In the genomic region with DNA sequence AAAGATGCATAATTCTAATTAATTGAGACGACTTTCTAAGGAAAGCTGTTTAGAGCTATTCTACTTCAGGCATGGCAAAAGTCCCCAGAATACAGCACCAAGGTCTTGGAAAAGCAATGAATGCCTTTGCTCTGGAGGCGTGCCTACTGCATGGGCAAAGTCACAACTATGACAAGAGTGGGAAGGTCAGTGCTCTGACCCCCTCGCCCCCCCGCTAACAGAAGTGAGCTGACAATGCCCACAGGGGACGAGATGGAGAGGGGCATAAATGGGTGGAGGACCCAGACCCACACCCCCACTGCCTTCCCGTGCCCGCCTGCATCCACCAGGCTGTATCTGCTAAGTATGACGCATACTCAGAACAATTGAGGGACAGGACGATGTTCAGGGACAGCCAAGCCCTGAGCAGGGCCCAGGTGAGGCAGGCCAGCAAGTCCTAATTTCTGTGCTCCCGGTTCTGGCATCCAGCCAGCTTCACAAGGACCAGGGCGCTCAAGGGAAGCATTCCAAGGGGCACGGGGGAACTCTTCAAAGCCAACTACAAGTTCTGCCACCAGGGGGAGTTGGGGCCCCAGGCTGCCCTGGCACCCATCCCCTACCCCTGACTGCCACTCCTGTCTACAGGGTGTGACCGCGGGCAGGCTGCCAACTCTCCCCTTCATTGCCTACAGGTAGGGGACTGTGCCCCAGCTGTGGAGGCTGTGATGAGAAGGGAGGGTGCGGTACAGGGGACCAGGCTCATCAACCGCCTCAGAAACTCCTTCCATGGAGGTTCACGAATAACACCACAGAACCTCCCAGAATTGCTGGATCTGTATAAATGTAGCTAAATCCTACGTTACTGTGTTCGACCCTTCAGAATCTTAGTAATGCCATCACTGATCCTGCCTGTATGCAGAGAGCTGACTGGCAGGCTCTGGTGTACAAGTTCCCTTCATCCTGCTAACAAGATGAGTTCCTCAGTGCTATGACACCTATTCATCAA, we compare ENCODE assay signal across 1 cellular context.
TF ChIP-seq lines count a peak whose summit lies in the region.

No MANE protein-coding gene starts in this region.

TF ChIP-seq in HepG2, 621 proteins besides CTCF, POLR2A, EP300 and RAD21 (continues in another document):
- TF ChIP-seq IRF2 (CRISPR knock-in tag; IDR thresholded peaks at IDR 0.05) (0 out of 2 replicates have a peak, but pooled peaks have one; percentile 23), XRCC5 (optimal IDR thresholded peaks at IDR 0.05; ENCODE audit: low read length) (peak; percentile 81), NFKB2 (CRISPR knock-in tag; IDR thresholded peaks at IDR 0.05; ENCODE audit: borderline replicate concordance) (0 out of 2 replicates have a peak, but pooled peaks have one; percentile 46), ZFP36 (IDR thresholded peaks at IDR 0.05; ENCODE audit: borderline replicate concordance, low read depth, low read length, partially characterized antibody) (no peak), ARHGAP35 (CRISPR knock-in tag; IDR thresholded peaks at IDR 0.05; ENCODE audit: borderline replicate concordance) (no peak), MAFG (CRISPR knock-in tag; IDR thresholded peaks at IDR 0.05) (no peak), CENPX (CRISPR knock-in tag; IDR thresholded peaks at IDR 0.05) (no peak), NR2F6 (IDR thresholded peaks at IDR 0.05) (no peak), NR2F6 (CRISPR knock-in tag; IDR thresholded peaks at IDR 0.05) (no peak), FOXA3 (CRISPR knock-in tag; IDR thresholded peaks at IDR 0.05) (0 out of 2 replicates have a peak, but pooled peaks have one; percentile 14), ZNF430 (CRISPR knock-in tag; IDR thresholded peaks at IDR 0.05) (no peak), SMARCC2 (IDR thresholded peaks at IDR 0.05) (no peak), SMC3 (IDR thresholded peaks at IDR 0.05; ENCODE audit: low read length) (peak; percentile 56), ZNF205 (CRISPR knock-in tag; IDR thresholded peaks at IDR 0.05) (0 out of 2 replicates have a peak, but pooled peaks have one; percentile 18), AGO1 (IDR thresholded peaks at IDR 0.05; ENCODE audit: low read depth, low read length, poor library complexity, severe bottlenecking) (no peak), ZNF501 (CRISPR knock-in tag; IDR thresholded peaks at IDR 0.05) (no peak), MXI1 (IDR thresholded peaks at IDR 0.05; ENCODE audit: borderline replicate concordance, low read depth, low read length) (peak; percentile 20; the same call in 1 of the 3 replicates), TGIF2 (CRISPR knock-in tag; IDR thresholded peaks at IDR 0.05) (no peak), ZNF75D (CRISPR knock-in tag; IDR thresholded peaks at IDR 0.05; ENCODE audit: borderline replicate concordance) (no peak), ZFX (CRISPR knock-in tag; IDR thresholded peaks at IDR 0.05; ENCODE audit: low read depth) (peak; percentile 13; the same call in 1 of the 2 replicates), STAG1 (CRISPR knock-in tag; IDR thresholded peaks at IDR 0.05) (peak; percentile 70), ZNF350 (CRISPR knock-in tag; IDR thresholded peaks at IDR 0.05; ENCODE audit: borderline replicate concordance, low read depth) (no peak), ZSCAN12 (CRISPR knock-in tag; IDR thresholded peaks at IDR 0.05) (no peak), NFIB (CRISPR knock-in tag; IDR thresholded peaks at IDR 0.05; ENCODE audit: borderline replicate concordance) (no peak), ZNF225 (CRISPR knock-in tag; IDR thresholded peaks at IDR 0.05) (no peak)
- TF ChIP-seq, protein P1, sequence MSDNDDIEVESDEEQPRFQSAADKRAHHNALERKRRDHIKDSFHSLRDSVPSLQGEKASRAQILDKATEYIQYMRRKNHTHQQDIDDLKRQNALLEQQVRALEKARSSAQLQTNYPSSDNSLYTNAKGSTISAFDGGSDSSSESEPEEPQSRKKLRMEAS (IDR thresholded peaks at IDR 0.05), result no peak
- TF ChIP-seq, protein P2, sequence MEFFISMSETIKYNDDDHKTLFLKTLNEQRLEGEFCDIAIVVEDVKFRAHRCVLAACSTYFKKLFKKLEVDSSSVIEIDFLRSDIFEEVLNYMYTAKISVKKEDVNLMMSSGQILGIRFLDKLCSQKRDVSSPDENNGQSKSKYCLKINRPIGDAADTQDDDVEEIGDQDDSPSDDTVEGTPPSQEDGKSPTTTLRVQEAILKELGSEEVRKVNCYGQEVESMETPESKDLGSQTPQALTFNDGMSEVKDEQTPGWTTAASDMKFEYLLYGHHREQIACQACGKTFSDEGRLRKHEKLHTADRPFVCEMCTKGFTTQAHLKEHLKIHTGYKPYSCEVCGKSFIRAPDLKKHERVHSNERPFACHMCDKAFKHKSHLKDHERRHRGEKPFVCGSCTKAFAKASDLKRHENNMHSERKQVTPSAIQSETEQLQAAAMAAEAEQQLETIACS (CRISPR knock-in tag; IDR thresholded peaks at IDR 0.05), result no peak
- TF ChIP-seq, protein P3, sequence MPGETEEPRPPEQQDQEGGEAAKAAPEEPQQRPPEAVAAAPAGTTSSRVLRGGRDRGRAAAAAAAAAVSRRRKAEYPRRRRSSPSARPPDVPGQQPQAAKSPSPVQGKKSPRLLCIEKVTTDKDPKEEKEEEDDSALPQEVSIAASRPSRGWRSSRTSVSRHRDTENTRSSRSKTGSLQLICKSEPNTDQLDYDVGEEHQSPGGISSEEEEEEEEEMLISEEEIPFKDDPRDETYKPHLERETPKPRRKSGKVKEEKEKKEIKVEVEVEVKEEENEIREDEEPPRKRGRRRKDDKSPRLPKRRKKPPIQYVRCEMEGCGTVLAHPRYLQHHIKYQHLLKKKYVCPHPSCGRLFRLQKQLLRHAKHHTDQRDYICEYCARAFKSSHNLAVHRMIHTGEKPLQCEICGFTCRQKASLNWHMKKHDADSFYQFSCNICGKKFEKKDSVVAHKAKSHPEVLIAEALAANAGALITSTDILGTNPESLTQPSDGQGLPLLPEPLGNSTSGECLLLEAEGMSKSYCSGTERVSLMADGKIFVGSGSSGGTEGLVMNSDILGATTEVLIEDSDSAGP (CRISPR knock-in tag; IDR thresholded peaks at IDR 0.05; ENCODE audit: borderline replicate concordance), result peak; percentile 53
- TF ChIP-seq, protein P4, sequence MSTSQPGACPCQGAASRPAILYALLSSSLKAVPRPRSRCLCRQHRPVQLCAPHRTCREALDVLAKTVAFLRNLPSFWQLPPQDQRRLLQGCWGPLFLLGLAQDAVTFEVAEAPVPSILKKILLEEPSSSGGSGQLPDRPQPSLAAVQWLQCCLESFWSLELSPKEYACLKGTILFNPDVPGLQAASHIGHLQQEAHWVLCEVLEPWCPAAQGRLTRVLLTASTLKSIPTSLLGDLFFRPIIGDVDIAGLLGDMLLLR (CRISPR knock-in tag; IDR thresholded peaks at IDR 0.05), result no peak
- TF ChIP-seq, protein P5, sequence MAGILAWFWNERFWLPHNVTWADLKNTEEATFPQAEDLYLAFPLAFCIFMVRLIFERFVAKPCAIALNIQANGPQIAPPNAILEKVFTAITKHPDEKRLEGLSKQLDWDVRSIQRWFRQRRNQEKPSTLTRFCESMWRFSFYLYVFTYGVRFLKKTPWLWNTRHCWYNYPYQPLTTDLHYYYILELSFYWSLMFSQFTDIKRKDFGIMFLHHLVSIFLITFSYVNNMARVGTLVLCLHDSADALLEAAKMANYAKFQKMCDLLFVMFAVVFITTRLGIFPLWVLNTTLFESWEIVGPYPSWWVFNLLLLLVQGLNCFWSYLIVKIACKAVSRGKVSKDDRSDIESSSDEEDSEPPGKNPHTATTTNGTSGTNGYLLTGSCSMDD (CRISPR knock-in tag; IDR thresholded peaks at IDR 0.05), result no peak
- TF ChIP-seq, protein P6, sequence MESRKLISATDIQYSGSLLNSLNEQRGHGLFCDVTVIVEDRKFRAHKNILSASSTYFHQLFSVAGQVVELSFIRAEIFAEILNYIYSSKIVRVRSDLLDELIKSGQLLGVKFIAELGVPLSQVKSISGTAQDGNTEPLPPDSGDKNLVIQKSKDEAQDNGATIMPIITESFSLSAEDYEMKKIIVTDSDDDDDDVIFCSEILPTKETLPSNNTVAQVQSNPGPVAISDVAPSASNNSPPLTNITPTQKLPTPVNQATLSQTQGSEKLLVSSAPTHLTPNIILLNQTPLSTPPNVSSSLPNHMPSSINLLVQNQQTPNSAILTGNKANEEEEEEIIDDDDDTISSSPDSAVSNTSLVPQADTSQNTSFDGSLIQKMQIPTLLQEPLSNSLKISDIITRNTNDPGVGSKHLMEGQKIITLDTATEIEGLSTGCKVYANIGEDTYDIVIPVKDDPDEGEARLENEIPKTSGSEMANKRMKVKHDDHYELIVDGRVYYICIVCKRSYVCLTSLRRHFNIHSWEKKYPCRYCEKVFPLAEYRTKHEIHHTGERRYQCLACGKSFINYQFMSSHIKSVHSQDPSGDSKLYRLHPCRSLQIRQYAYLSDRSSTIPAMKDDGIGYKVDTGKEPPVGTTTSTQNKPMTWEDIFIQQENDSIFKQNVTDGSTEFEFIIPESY (CRISPR knock-in tag; IDR thresholded peaks at IDR 0.05), result peak; percentile 36; the same call in 1 of the 2 replicates
- TF ChIP-seq, protein P7, sequence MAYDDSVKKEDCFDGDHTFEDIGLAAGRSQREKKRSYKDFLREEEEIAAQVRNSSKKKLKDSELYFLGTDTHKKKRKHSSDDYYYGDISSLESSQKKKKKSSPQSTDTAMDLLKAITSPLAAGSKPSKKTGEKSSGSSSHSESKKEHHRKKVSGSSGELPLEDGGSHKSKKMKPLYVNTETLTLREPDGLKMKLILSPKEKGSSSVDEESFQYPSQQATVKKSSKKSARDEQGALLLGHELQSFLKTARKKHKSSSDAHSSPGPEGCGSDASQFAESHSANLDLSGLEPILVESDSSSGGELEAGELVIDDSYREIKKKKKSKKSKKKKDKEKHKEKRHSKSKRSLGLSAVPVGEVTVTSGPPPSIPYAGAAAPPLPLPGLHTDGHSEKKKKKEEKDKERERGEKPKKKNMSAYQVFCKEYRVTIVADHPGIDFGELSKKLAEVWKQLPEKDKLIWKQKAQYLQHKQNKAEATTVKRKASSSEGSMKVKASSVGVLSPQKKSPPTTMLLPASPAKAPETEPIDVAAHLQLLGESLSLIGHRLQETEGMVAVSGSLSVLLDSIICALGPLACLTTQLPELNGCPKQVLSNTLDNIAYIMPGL (CRISPR knock-in tag; IDR thresholded peaks at IDR 0.05; ENCODE audit: borderline replicate concordance in 1 of 2, low read depth in 1 of 2), result peak; percentile 31 to 49; a peak in 1 of 4 replicates
- TF ChIP-seq, protein P8, sequence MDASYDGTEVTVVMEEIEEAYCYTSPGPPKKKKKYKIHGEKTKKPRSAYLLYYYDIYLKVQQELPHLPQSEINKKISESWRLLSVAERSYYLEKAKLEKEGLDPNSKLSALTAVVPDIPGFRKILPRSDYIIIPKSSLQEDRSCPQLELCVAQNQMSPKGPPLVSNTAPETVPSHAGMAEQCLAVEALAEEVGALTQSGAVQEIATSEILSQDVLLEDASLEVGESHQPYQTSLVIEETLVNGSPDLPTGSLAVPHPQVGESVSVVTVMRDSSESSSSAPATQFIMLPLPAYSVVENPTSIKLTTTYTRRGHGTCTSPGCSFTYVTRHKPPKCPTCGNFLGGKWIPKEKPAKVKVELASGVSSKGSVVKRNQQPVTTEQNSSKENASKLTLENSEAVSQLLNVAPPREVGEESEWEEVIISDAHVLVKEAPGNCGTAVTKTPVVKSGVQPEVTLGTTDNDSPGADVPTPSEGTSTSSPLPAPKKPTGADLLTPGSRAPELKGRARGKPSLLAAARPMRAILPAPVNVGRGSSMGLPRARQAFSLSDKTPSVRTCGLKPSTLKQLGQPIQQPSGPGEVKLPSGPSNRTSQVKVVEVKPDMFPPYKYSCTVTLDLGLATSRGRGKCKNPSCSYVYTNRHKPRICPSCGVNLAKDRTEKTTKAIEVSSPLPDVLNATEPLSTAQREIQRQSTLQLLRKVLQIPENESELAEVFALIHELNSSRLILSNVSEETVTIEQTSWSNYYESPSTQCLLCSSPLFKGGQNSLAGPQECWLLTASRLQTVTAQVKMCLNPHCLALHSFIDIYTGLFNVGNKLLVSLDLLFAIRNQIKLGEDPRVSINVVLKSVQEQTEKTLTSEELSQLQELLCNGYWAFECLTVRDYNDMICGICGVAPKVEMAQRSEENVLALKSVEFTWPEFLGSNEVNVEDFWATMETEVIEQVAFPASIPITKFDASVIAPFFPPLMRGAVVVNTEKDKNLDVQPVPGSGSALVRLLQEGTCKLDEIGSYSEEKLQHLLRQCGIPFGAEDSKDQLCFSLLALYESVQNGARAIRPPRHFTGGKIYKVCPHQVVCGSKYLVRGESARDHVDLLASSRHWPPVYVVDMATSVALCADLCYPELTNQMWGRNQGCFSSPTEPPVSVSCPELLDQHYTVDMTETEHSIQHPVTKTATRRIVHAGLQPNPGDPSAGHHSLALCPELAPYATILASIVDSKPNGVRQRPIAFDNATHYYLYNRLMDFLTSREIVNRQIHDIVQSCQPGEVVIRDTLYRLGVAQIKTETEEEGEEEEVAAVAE (CRISPR knock-in tag; IDR thresholded peaks at IDR 0.05; ENCODE audit: borderline replicate concordance), result no peak
- TF ChIP-seq, protein P9, sequence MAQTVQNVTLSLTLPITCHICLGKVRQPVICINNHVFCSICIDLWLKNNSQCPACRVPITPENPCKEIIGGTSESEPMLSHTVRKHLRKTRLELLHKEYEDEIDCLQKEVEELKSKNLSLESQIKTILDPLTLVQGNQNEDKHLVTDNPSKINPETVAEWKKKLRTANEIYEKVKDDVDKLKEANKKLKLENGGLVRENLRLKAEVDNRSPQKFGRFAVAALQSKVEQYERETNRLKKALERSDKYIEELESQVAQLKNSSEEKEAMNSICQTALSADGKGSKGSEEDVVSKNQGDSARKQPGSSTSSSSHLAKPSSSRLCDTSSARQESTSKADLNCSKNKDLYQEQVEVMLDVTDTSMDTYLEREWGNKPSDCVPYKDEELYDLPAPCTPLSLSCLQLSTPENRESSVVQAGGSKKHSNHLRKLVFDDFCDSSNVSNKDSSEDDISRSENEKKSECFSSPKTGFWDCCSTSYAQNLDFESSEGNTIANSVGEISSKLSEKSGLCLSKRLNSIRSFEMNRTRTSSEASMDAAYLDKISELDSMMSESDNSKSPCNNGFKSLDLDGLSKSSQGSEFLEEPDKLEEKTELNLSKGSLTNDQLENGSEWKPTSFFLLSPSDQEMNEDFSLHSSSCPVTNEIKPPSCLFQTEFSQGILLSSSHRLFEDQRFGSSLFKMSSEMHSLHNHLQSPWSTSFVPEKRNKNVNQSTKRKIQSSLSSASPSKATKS (CRISPR knock-in tag; IDR thresholded peaks at IDR 0.05), result no peak
